Comparison of ENCODE assay signal across 8 cellular contexts in the genomic region with DNA sequence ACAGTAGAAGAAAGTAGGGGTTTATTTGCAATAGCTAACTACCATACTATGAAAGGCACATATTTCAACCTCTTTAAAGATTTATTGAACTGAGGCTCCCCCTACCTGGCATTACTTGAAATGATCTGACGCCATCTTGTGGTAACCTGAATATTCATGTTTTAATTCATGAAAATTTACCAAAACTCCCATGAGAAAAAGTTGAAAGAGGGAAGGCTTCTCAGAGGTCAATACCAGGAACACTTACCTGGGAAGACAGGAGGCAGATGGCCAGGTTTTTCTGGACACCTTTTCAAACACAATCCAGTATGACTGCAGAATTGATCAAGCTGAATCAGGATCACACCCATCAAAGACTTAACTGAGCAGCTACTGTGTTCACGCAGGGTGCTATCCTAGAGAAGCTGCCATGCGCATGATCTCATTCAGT. TPM values are rescaled to one million over a fixed set of nuclear protein-coding genes. Genes with fewer than 3 reads are reported as not detected.
DNase-seq lines count a peak whose midpoint lies in the region; ATAC-seq and TF ChIP-seq lines count a peak whose summit lies in the region.

No MANE protein-coding gene starts in this region.

- WGBS in sigmoid colon, 2 donors, result 64 to 68% methylated on average over 3 of the region's 3 CpGs

- intact Hi-C loops in sigmoid colon (cut with DNase I), result no loop called here

- H3K4me3 ChIP-seq in sigmoid colon, result no peak overlapping the region

- ATAC-seq in GM21367 (IDR thresholded peaks at IDR 0.05; ENCODE audit: unreplicated experiment) (peak; percentile 74), HG02973 (IDR thresholded peaks at IDR 0.05; ENCODE audit: unreplicated experiment) (no peak)

- no peaks in the 10 kb centered on the region for H3K9me3 Mint-ChIP-seq in activated T-cell treated with anti-CD3 and anti-CD28 coated beads, Interleukin-2, amount 50 U/mL, for 24 hours

- in situ Hi-C loops in SK-MEL-5 (cut with HindIII; ENCODE audit: low pct_unique_long_range_greater_than_20kb, low sequenced_read_pairs), result no loop called here

- H3K27me3 Mint-ChIP-seq in activated T-cell treated with anti-CD3 and anti-CD28 coated beads, Interleukin-2, amount 50 U/mL, for 24 hours, result no peaks in the 10 kb centered on the region

- H3K27me3 ChIP-seq in sigmoid colon, result no peaks in the 10 kb centered on the region

- DNase-seq in DMS53 (lab: John Stamatoyannopoulos, UW), result peak; percentile 83
- peak; percentile 63 to 80 for DNase-seq in Kasumi-1 (lab: John Stamatoyannopoulos, UW)
- DNase-seq in SK-MEL-5 (ENCODE audit: low read depth, low spot score), result peak; percentile 69
- DNase-seq in fibroblast of peridontal ligament (ENCODE audit: extremely low read depth), result peak; percentile 85
- DNase-seq in sigmoid colon, result no peak
- DNase-seq in activated T-cell treated with anti-CD3 and anti-CD28 coated beads, Interleukin-2, amount 50 U/mL, for 24 hours, result no peak

- H3K9me3 ChIP-seq in sigmoid colon, result no peaks in the 10 kb centered on the region

- peak; percentile 46 to 66 (median 61) for TF ChIP-seq CTCF in sigmoid colon (IDR thresholded peaks at IDR 0.05)

- no peaks in the 10 kb centered on the region for H3K4me1 Mint-ChIP-seq in activated T-cell treated with anti-CD3 and anti-CD28 coated beads, Interleukin-2, amount 50 U/mL, for 24 hours (ENCODE audit: low read depth)

- peaks cover 0 to 11% (median 5%) of the 10 kb centered on the region in 4 donors for H3K4me1 ChIP-seq in sigmoid colon

- H3K27ac ChIP-seq in sigmoid colon, result no peak overlapping the region

- no peaks in the 10 kb centered on the region for H3K36me3 Mint-ChIP-seq in activated T-cell treated with anti-CD3 and anti-CD28 coated beads, Interleukin-2, amount 50 U/mL, for 24 hours (ENCODE audit: low read depth)

- TF ChIP-seq EP300 in sigmoid colon (IDR thresholded peaks at IDR 0.05), result no peak

- no peaks in the 10 kb centered on the region for H3K36me3 ChIP-seq in sigmoid colon

- no peak overlapping the region for H3K4me3 Mint-ChIP-seq in activated T-cell treated with anti-CD3 and anti-CD28 coated beads, Interleukin-2, amount 50 U/mL, for 24 hours

- no peak for TF ChIP-seq POLR2A in sigmoid colon (IDR thresholded peaks at IDR 0.05)

- H3K27ac Mint-ChIP-seq in activated T-cell treated with anti-CD3 and anti-CD28 coated beads, Interleukin-2, amount 50 U/mL, for 24 hours, result no peak overlapping the region

RNA-seq across cellular contexts. Expression of a gene that starts 9.4 kb away (rescaled TPM):
- total RNA-seq in SK-MEL-5 (2014; rRNA removed; shearing (Covaris generic)), result 19.1 and 22.6 TPM in 2 replicates
- 6.3 and 8.6 TPM in 2 replicates for polyA plus RNA-seq in SK-MEL-5 (2015; cell fraction: cytosol; rRNA removed)
- polyA plus RNA-seq in SK-MEL-5 (2015; cell fraction: nucleus; rRNA removed), result 1.2 and 2.2 TPM in 2 replicates
- 10 to 100 TPM in 3 of 4 donors, 1 to 10 TPM in 1; 7.1 to 19.9 (median 12.5) TPM for total RNA-seq in sigmoid colon
- 10 to 100 TPM; 38.8 to 62.5 (median 60.1) TPM for polyA plus RNA-seq in sigmoid colon

RNA-seq across cellular contexts. Expression of a gene that starts 47.0 kb away (rescaled TPM):
- total RNA-seq in SK-MEL-5 (2014; rRNA removed; shearing (Covaris generic)), result not detected in 2 replicates
- not detected in 2 replicates for polyA plus RNA-seq in SK-MEL-5 (2015; cell fraction: cytosol; rRNA removed)
- polyA plus RNA-seq in SK-MEL-5 (2015; cell fraction: nucleus; rRNA removed), result not detected in 2 replicates
- not detected for total RNA-seq in sigmoid colon
- polyA plus RNA-seq in sigmoid colon, result not detected

Comparison
In these comparisons a context has a peak if more than half of its experiments do, and no peak if none do; other contexts are left out.
1. DNase-seq: peak in DMS53 (single experiment), Kasumi-1 (2 of 2), SK-MEL-5 (single experiment) and fibroblast of peridontal ligament (single experiment); none in sigmoid colon (single experiment) and activated T-cell treated with anti-CD3 and anti-CD28 coated beads, Interleukin-2, amount 50 U/mL, for 24 hours (single experiment).